10 cellular contexts compared by ENCODE assay signal in genomic region chr3:129485681-129486056, GRCh38. TPM values are rescaled to one million over a fixed set of nuclear protein-coding genes. Genes with fewer than 3 reads are reported as not detected.
A peak's percentile ranks its signal among the peaks of the same experiment; 100 is the strongest.
DNase-seq lines count a peak whose midpoint lies in the region; ATAC-seq and TF ChIP-seq lines count a peak whose summit lies in the region.
"Had no signal": no experiment of that assay in that cellular context is flagged by ENCODE, and none has a peak within 500 bp of the region (broad histone marks: within the 10 kb centered on the region; RNA-seq: fewer than 3 reads in every experiment).

No MANE protein-coding gene starts in this region.

- DNase-seq in GM04503 (ENCODE audit: low read depth) (peak; percentile 99), ascending aorta (ENCODE audit: low spot score in 2 of 2) (peak; percentile 75 to 94), heart left ventricle (peak; percentile 52 to 89 (median 82)), sigmoid colon (peak; percentile 92)
- DNase-seq in activated T-cell treated with anti-CD3 and anti-CD28 coated beads, Interleukin-2, amount 50 U/mL, for 72 hours = no peak
- DNase-seq: activated CD4-positive, alpha-beta memory T cell treated with anti-CD3 and anti-CD28 coated beads, Interleukin-2, amount 10 ng/mL, durations not matched to agents 7 days and 5 days had no signal

- peak overlapping the region; percentile 83 for H3K27ac ChIP-seq in ascending aorta
- peak overlapping the region; percentile 29 to 87 (median 50) for H3K27ac ChIP-seq in heart left ventricle
- H3K27ac ChIP-seq in sigmoid colon = peak overlapping the region in 3 of 4 donors; percentile 50 to 66 (median 66)
- H3K27ac ChIP-seq: HL-60 had no signal

- H3K4me1 Mint-ChIP-seq in activated T-cell treated with anti-CD3 and anti-CD28 coated beads, Interleukin-2, amount 50 U/mL, for 72 hours (ENCODE audit: low read depth) = peaks cover 9% of the 10 kb centered on the region

- peak overlapping the region in 1 of 2 donors; percentile 26 for H3K4me3 ChIP-seq in ascending aorta
- no peak overlapping the region for H3K4me3 ChIP-seq in heart left ventricle
- no peak overlapping the region for H3K4me3 ChIP-seq in sigmoid colon

- H3K27me3 ChIP-seq in ascending aorta (no peaks in the 10 kb centered on the region), heart left ventricle (no peaks in the 10 kb centered on the region), sigmoid colon (no peaks in the 10 kb centered on the region)

- TF ChIP-seq CTCF in ascending aorta (IDR thresholded peaks at IDR 0.05) (no peak), heart left ventricle (IDR thresholded peaks at IDR 0.05) (no peak), sigmoid colon (IDR thresholded peaks at IDR 0.05) (no peak)

- intact Hi-C loops in ascending aorta (cut with DNase I) = no loop called here
- intact Hi-C loops in heart left ventricle (cut with DNase I) = loop anchor here in 3 of 10 donors (10.0 kb wide), 2 partner anchors 101 to 449 kb away; no protein-coding TSS in a partner anchor
- intact Hi-C loops in sigmoid colon (cut with DNase I) = no loop called here

- ATAC-seq in heart left ventricle (peak in 3 of 4 donors; percentile 8 to 70 (median 49)), GM19467 (IDR thresholded peaks at IDR 0.05; ENCODE audit: unreplicated experiment) (no peak), HG02981 (IDR thresholded peaks at IDR 0.05; ENCODE audit: unreplicated experiment) (no peak), HG02678 (IDR thresholded peaks at IDR 0.05; ENCODE audit: unreplicated experiment) (no peak)
- ATAC-seq in activated T-cell treated with anti-CD3 and anti-CD28 coated beads, Interleukin-2, amount 50 U/mL, for 72 hours (replicated peaks in 1 of 2) = no peak

- peaks cover 0 to 2% of the 10 kb centered on the region in 2 donors for H3K36me3 Mint-ChIP-seq in activated T-cell treated with anti-CD3 and anti-CD28 coated beads, Interleukin-2, amount 50 U/mL, for 72 hours (ENCODE audit: insufficient read depth in 2 of 2)

- TF ChIP-seq EP300 in sigmoid colon (IDR thresholded peaks at IDR 0.05) = no peak

- H3K9me3 ChIP-seq in ascending aorta (no peaks in the 10 kb centered on the region), heart left ventricle (no peaks in the 10 kb centered on the region), sigmoid colon (no peaks in the 10 kb centered on the region)

- TF ChIP-seq POLR2A in heart left ventricle (IDR thresholded peaks at IDR 0.05) = no peak
- TF ChIP-seq POLR2A in sigmoid colon (IDR thresholded peaks at IDR 0.05) = no peak

- H3K27ac Mint-ChIP-seq in activated T-cell treated with anti-CD3 and anti-CD28 coated beads, Interleukin-2, amount 50 U/mL, for 72 hours = no peak overlapping the region
- H3K27ac Mint-ChIP-seq: activated CD4-positive, alpha-beta memory T cell treated with anti-CD3 and anti-CD28 coated beads, Interleukin-2, amount 10 ng/mL, durations not matched to agents 7 days and 5 days had no signal

- no peaks in the 10 kb centered on the region for H3K9me3 Mint-ChIP-seq in activated T-cell treated with anti-CD3 and anti-CD28 coated beads, Interleukin-2, amount 50 U/mL, for 72 hours
- H3K9me3 Mint-ChIP-seq: activated CD4-positive, alpha-beta memory T cell treated with anti-CD3 and anti-CD28 coated beads, Interleukin-2, amount 10 ng/mL, durations not matched to agents 7 days and 5 days had no signal

- 72 to 81% (median 75%) methylated on average over 8 of the region's 8 CpGs for WGBS in heart left ventricle, 4 donors
- WGBS in sigmoid colon, 2 donors = 81 to 82% methylated on average over 8 of the region's 8 CpGs

- no peaks in the 10 kb centered on the region for H3K27me3 Mint-ChIP-seq in activated T-cell treated with anti-CD3 and anti-CD28 coated beads, Interleukin-2, amount 50 U/mL, for 72 hours (ENCODE audit: low read depth)
- H3K27me3 Mint-ChIP-seq: activated CD4-positive, alpha-beta memory T cell treated with anti-CD3 and anti-CD28 coated beads, Interleukin-2, amount 10 ng/mL, durations not matched to agents 7 days and 5 days had no signal

- no peak overlapping the region for H3K4me3 Mint-ChIP-seq in activated T-cell treated with anti-CD3 and anti-CD28 coated beads, Interleukin-2, amount 50 U/mL, for 72 hours
- H3K4me3 Mint-ChIP-seq: activated CD4-positive, alpha-beta memory T cell treated with anti-CD3 and anti-CD28 coated beads, Interleukin-2, amount 10 ng/mL, durations not matched to agents 7 days and 5 days had no signal

- H3K4me1 ChIP-seq in ascending aorta (peaks cover 15 to 33% of the 10 kb centered on the region in 2 donors), heart left ventricle (peaks cover 2 to 62% (median 37%) of the 10 kb centered on the region in 12 donors), sigmoid colon (peaks cover 0 to 22% (median 6%) of the 10 kb centered on the region in 4 donors)

- peaks cover 1 to 16% of the 10 kb centered on the region in 2 donors for H3K36me3 ChIP-seq in ascending aorta
- H3K36me3 ChIP-seq in heart left ventricle = peaks cover 0 to 27% (median 5%) of the 10 kb centered on the region in 9 donors
- H3K36me3 ChIP-seq in sigmoid colon = peaks cover 0 to 57% (median 8%) of the 10 kb centered on the region in 4 donors

RNA-seq across cellular contexts. Expression of gene RHO, which starts 42.8 kb away (rescaled TPM):
- total RNA-seq in ascending aorta (not detected), heart left ventricle (not detected), sigmoid colon (not detected)
- polyA plus RNA-seq in heart left ventricle (under 1 TPM in 1 of 2 donors, not detected in 1; 0.08 TPM), sigmoid colon (not detected)
- not detected for total RNA-seq in activated T-cell treated with anti-CD3 and anti-CD28 coated beads, Interleukin-2, amount 50 U/mL, for 72 hours
- total RNA-seq: activated CD4-positive, alpha-beta memory T cell treated with anti-CD3 and anti-CD28 coated beads, Interleukin-2, amount 10 ng/mL, durations not matched to agents 7 days and 5 days had no signal

RNA-seq across cellular contexts. Expression of gene IFT122, which starts 45.6 kb away (rescaled TPM):
- total RNA-seq in ascending aorta = 51.1 TPM
- total RNA-seq in heart left ventricle = 10 to 100 TPM; 13.1 to 34.2 (median 16.6) TPM
- 10 to 100 TPM in 1 of 2 donors, 1 to 10 TPM in 1; 7.2 to 25.2 TPM for polyA plus RNA-seq in heart left ventricle
- 10 to 100 TPM; 15.8 to 21.4 (median 17.8) TPM for total RNA-seq in sigmoid colon
- polyA plus RNA-seq in sigmoid colon = 10 to 100 TPM in 2 of 3 donors, 1 to 10 TPM in 1; 4.2 to 15.6 (median 13.6) TPM
- 10 to 100 TPM; 20.5 to 26.9 TPM for total RNA-seq in activated T-cell treated with anti-CD3 and anti-CD28 coated beads, Interleukin-2, amount 50 U/mL, for 72 hours

RNA-seq across cellular contexts. Expression of gene MBD4, which starts 45.9 kb away (rescaled TPM):
- total RNA-seq in ascending aorta (57.6 TPM), heart left ventricle (10 to 100 TPM; 13.0 to 26.7 (median 20.6) TPM), sigmoid colon (10 to 100 TPM; 13.3 to 18.4 (median 16.6) TPM)
- polyA plus RNA-seq in heart left ventricle (10 to 100 TPM; 10.8 to 42.3 TPM), sigmoid colon (10 to 100 TPM; 11.8 to 21.6 (median 15.0) TPM)
- 10 to 100 TPM; 55.3 to 60.9 TPM for total RNA-seq in activated T-cell treated with anti-CD3 and anti-CD28 coated beads, Interleukin-2, amount 50 U/mL, for 72 hours

RNA-seq across cellular contexts. Expression of gene EFCAB12, which starts 57.2 kb away (rescaled TPM):
- total RNA-seq in ascending aorta (not detected), heart left ventricle (under 1 TPM in 4 of 9 donors, not detected in 5; 0.09 to 0.20 (median 0.14) TPM), sigmoid colon (under 1 TPM in 1 of 4 donors, not detected in 3; 0.36 TPM)
- polyA plus RNA-seq in heart left ventricle (under 1 TPM; 0.07 to 0.11 TPM), sigmoid colon (under 1 TPM in 2 of 3 donors, not detected in 1; 0.38 to 0.46 TPM)
- total RNA-seq in activated T-cell treated with anti-CD3 and anti-CD28 coated beads, Interleukin-2, amount 50 U/mL, for 72 hours = 1 to 10 TPM; 1.0 to 1.4 TPM

RNA-seq across cellular contexts. Expression of gene H1-8, which starts 57.3 kb away (rescaled TPM):
- total RNA-seq in ascending aorta = not detected
- not detected for total RNA-seq in heart left ventricle
- polyA plus RNA-seq in heart left ventricle = not detected
- total RNA-seq in sigmoid colon = not detected
- polyA plus RNA-seq in sigmoid colon = not detected
- not detected for total RNA-seq in activated T-cell treated with anti-CD3 and anti-CD28 coated beads, Interleukin-2, amount 50 U/mL, for 72 hours
- total RNA-seq: activated CD4-positive, alpha-beta memory T cell treated with anti-CD3 and anti-CD28 coated beads, Interleukin-2, amount 10 ng/mL, durations not matched to agents 7 days and 5 days had no signal

Comparison
In these comparisons a context has a peak if more than half of its experiments do, and no peak if none do; other contexts are left out.
1. DNase-seq: peak in GM04503 (single experiment), ascending aorta (2 of 2), heart left ventricle (5 of 5) and sigmoid colon (single experiment); none in activated T-cell treated with anti-CD3 and anti-CD28 coated beads, Interleukin-2, amount 50 U/mL, for 72 hours (0 of 2).
2. ATAC-seq: peak in heart left ventricle (3 of 4); none in GM19467 (single experiment), HG02981 (single experiment), activated T-cell treated with anti-CD3 and anti-CD28 coated beads, Interleukin-2, amount 50 U/mL, for 72 hours (0 of 2) and HG02678 (single experiment).
3. Peak in every context shown above with its lines, with median percentiles within 50 percentile points of each other: H3K27ac ChIP-seq.